In genomic region chr9:4425358-4426045, GRCh38 we compare ENCODE assay signal across 17 cellular contexts.
DNase-seq lines count a peak whose midpoint lies in the region; ATAC-seq and TF ChIP-seq lines count a peak whose summit lies in the region.
"Had no signal": no experiment of that assay in that cellular context is flagged by ENCODE, and none has a peak within 500 bp of the region (broad histone marks: within the 10 kb centered on the region; RNA-seq: fewer than 3 reads in every experiment).

No MANE protein-coding gene starts in this region.

- no peak overlapping the region for H3K4me3 ChIP-seq in cardiac fibroblast (replicated peaks in 1 of 2; ENCODE audit: low read depth in 2 of 2, low read length in 2 of 2)
- H3K4me3 ChIP-seq: suprapubic skin had no signal

- DNase-seq in CD1c-positive myeloid dendritic cell (ENCODE audit: extremely low spot score) (peak; percentile 12), cardiac fibroblast (ENCODE audit: low read depth in 2 of 2) (peak; percentile 42 to 53), iris pigment epithelial cell (ENCODE audit: low read depth) (peak; percentile 24), AML-193 (lab: John Stamatoyannopoulos, UW) (no peak), NCI-H2196 treated with DMSO at 0.1 percent for 48 hours (lab: John Stamatoyannopoulos, UW; ENCODE audit: unreplicated experiment) (no peak), NCI-H2171 treated with DMSO at 0.1 percent for 48 hours (lab: John Stamatoyannopoulos, UW) (no peak)
- DNase-seq: activated CD4-positive, CD25-positive, alpha-beta regulatory T cell; activated CD8-positive, alpha-beta memory T cell treated with anti-CD3 and anti-CD28 coated beads for 24 hours; caudate nucleus; effector memory CD4-positive, alpha-beta T cell; MM.1S; NCI-H187 treated with DMSO at 0.1 percent for 48 hours; stimulated activated CD4-positive, alpha-beta T cell treated with anti-CD3 and anti-CD28 coated beads, Interleukin-4, amount 100 ng/mL, for 1 hour; T-helper 2 cell had no signal

- no peak for TF ChIP-seq CTCF in cardiac fibroblast (IDR thresholded peaks at IDR 0.05; ENCODE audit: low read depth, low read length)

- ATAC-seq in GM19463 (IDR thresholded peaks at IDR 0.05; ENCODE audit: unreplicated experiment) = peak; percentile 54
- ATAC-seq in HG03175 (IDR thresholded peaks at IDR 0.05; ENCODE audit: unreplicated experiment) = no peak

Comparison
In these comparisons a context has a peak if more than half of its experiments do, and no peak if none do; other contexts are left out.
1. DNase-seq: peak in CD1c-positive myeloid dendritic cell (single experiment), cardiac fibroblast (2 of 2) and iris pigment epithelial cell (single experiment); none in AML-193 (0 of 2), NCI-H2196 treated with DMSO at 0.1 percent for 48 hours (single experiment) and NCI-H2171 treated with DMSO at 0.1 percent for 48 hours (single experiment).